In the genomic region with DNA sequence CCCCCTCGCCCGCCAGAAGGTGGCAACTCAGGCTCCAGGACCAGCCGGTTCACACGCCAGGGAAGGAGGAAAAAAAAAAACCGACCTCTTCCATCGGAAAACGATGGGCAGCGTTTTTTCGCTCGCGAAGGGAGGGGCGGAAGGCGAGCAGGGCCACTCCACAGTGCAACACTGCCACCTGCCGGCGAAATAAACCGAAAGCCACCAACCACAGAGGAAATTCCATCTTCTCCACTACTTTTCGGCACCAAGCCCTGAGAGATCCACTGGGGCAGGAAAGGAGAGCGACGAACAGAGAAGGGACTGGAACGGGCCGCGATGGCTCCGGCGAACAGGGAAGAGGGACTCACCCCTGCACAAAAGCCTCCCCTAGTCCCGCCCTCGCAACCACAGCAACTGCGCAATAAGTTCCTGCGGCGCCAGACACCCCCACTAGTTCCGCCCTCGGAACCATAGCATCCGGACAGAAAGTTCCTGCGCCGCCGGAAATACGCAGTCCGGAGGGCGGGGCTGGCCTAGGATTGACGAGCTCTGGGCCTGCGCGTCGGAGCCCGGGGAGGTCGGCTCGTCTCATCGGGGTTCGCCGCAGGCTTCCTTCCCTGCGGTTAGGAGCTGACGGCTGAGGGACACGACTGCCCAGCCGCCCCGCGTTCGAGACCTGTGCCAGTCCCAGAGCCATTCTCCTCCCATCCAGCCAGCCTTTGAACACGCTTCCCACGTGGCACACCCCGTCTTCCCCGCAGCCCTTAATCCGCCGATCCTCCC, we compare ENCODE assay signal across 8 cellular contexts. TPM values are rescaled to one million over a fixed set of nuclear protein-coding genes. Genes with fewer than 3 reads are reported as not detected.
A peak's percentile ranks its signal among the peaks of the same experiment; 100 is the strongest.
DNase-seq lines count a peak whose midpoint lies in the region; ATAC-seq and TF ChIP-seq lines count a peak whose summit lies in the region.

No MANE protein-coding gene starts in this region.

- no peaks in the 10 kb centered on the region for H3K27me3 ChIP-seq in mucosa of stomach (ENCODE audit: control insufficient read depth, insufficient read depth, low read length)

- peak overlapping the region; percentile 82 for H3K9ac ChIP-seq in mucosa of stomach (ENCODE audit: low read length)

- peak; percentile 54; the same call in 1 of the 2 replicates for TF ChIP-seq EP300 in Ishikawa (IDR thresholded peaks at IDR 0.05; ENCODE audit: borderline replicate concordance)

- peak; percentile 73 for TF ChIP-seq CTCF in epithelial cell of proximal tubule (conservative IDR thresholded peaks at IDR 0.05; ENCODE audit: low read depth, low read length)

- TF ChIP-seq RAD21 in Ishikawa (IDR thresholded peaks at IDR 0.05; ENCODE audit: low read depth), result peak; percentile 84

- H3K9me3 ChIP-seq in mucosa of stomach (ENCODE audit: control insufficient read depth, low read length), result no peaks in the 10 kb centered on the region

- no peaks in the 10 kb centered on the region for H3K36me3 ChIP-seq in mucosa of stomach (ENCODE audit: control insufficient read depth, insufficient read depth, low read length)

- H3K4me3 ChIP-seq in epithelial cell of proximal tubule (ENCODE audit: low read depth, low read length), result peak overlapping the region; percentile 68
- peak overlapping the region; percentile 69 for H3K4me3 ChIP-seq in mucosa of stomach (ENCODE audit: low read length)

- peak; percentile 86 for ATAC-seq in GM21619 (IDR thresholded peaks at IDR 0.05; ENCODE audit: unreplicated experiment)

- DNase-seq in DMS79 (lab: John Stamatoyannopoulos, UW) (peak; percentile 74), OCI-M1 (lab: John Stamatoyannopoulos, UW) (peak; percentile 94), activated T-cell treated with anti-CD3 and anti-CD28 coated beads for 48 hours (ENCODE audit: low read depth) (peak; percentile 81), epithelial cell of proximal tubule (ENCODE audit: low read depth) (no peak)
- DNase-seq in stimulated activated CD8-positive, alpha-beta memory T cell treated with anti-CD3 and anti-CD28 coated beads, Interleukin-7, amount 100 ng/mL, for 1 hour (ENCODE audit: low read depth in 2 of 2), result peak; percentile 83 to 90

- no peaks in the 10 kb centered on the region for H3K4me1 ChIP-seq in mucosa of stomach (ENCODE audit: control insufficient read depth, insufficient read depth, low read length)

TF ChIP-seq in Ishikawa, 13 proteins besides CTCF, POLR2A, EP300 and RAD21:
- TF ChIP-seq TCF12 (IDR thresholded peaks at IDR 0.05; ENCODE audit: low read depth) (peak; percentile 58; the same call in 1 of the 2 replicates), TEAD4 (IDR thresholded peaks at IDR 0.05) (peak; percentile 12; the same call in 1 of the 2 replicates), FOXM1 (IDR thresholded peaks at IDR 0.05; ENCODE audit: borderline replicate concordance, low read depth) (no peak; the same call in 1 of the 2 replicates), TAF1 (IDR thresholded peaks at IDR 0.05; ENCODE audit: low read depth) (peak; percentile 58; the same call in 1 of the 2 replicates), NFIC (IDR thresholded peaks at IDR 0.05) (no peak), CREB1 (IDR thresholded peaks at IDR 0.05; ENCODE audit: low read depth) (peak; percentile 48; the same call in 1 of the 2 replicates), ZBTB7A (IDR thresholded peaks at IDR 0.05; ENCODE audit: low read depth) (no peak), YY1 (IDR thresholded peaks at IDR 0.05; ENCODE audit: low read depth) (no peak), EGR1 (IDR thresholded peaks at IDR 0.05) (no peak), CEBPB (IDR thresholded peaks at IDR 0.05) (peak; percentile 27; the same call in 1 of the 2 replicates)
- TF ChIP-seq, protein P1, sequence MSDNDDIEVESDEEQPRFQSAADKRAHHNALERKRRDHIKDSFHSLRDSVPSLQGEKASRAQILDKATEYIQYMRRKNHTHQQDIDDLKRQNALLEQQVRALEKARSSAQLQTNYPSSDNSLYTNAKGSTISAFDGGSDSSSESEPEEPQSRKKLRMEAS (IDR thresholded peaks at IDR 0.05), result peak; percentile 62; the same call in 1 of the 2 replicates
- TF ChIP-seq, protein P2, sequence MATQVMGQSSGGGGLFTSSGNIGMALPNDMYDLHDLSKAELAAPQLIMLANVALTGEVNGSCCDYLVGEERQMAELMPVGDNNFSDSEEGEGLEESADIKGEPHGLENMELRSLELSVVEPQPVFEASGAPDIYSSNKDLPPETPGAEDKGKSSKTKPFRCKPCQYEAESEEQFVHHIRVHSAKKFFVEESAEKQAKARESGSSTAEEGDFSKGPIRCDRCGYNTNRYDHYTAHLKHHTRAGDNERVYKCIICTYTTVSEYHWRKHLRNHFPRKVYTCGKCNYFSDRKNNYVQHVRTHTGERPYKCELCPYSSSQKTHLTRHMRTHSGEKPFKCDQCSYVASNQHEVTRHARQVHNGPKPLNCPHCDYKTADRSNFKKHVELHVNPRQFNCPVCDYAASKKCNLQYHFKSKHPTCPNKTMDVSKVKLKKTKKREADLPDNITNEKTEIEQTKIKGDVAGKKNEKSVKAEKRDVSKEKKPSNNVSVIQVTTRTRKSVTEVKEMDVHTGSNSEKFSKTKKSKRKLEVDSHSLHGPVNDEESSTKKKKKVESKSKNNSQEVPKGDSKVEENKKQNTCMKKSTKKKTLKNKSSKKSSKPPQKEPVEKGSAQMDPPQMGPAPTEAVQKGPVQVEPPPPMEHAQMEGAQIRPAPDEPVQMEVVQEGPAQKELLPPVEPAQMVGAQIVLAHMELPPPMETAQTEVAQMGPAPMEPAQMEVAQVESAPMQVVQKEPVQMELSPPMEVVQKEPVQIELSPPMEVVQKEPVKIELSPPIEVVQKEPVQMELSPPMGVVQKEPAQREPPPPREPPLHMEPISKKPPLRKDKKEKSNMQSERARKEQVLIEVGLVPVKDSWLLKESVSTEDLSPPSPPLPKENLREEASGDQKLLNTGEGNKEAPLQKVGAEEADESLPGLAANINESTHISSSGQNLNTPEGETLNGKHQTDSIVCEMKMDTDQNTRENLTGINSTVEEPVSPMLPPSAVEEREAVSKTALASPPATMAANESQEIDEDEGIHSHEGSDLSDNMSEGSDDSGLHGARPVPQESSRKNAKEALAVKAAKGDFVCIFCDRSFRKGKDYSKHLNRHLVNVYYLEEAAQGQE (IDR thresholded peaks at IDR 0.05; ENCODE audit: low read depth), result no peak
- TF ChIP-seq, protein P3, sequence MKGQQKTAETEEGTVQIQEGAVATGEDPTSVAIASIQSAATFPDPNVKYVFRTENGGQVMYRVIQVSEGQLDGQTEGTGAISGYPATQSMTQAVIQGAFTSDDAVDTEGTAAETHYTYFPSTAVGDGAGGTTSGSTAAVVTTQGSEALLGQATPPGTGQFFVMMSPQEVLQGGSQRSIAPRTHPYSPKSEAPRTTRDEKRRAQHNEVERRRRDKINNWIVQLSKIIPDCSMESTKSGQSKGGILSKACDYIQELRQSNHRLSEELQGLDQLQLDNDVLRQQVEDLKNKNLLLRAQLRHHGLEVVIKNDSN (IDR thresholded peaks at IDR 0.05), result no peak

RNA-seq across cellular contexts. Expression of a gene that starts 23.4 kb away (rescaled TPM):
- total RNA-seq in epithelial cell of proximal tubule, result 5.0 and 12.6 TPM in 2 replicates

RNA-seq across cellular contexts. Expression of a gene that starts 37.8 kb away (rescaled TPM):
- total RNA-seq in epithelial cell of proximal tubule, result 3.2 and 6.6 TPM in 2 replicates
